15 cellular contexts compared by ENCODE assay signal in the genomic region with DNA sequence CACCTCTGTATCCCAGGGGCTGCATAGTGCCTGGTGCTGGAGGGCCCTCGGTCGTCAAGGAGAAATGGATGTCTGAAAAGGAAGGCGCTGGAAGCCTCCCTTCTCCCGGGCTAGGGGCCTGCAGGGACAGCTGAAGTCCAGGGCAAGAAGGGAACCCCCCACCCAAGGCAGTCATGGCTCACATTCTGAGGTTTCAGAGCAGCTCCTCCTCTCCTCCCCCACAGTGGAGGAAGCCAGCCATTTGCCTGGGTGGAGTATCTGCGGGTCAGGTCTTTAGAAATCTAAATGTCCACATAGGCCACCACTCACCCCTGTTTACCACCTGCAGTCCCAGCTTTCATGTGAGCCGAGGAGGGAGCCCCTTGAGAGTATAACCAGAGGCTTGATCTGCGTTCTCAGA.
DNase-seq lines count a peak whose midpoint lies in the region; ATAC-seq and TF ChIP-seq lines count a peak whose summit lies in the region.
"Had no signal": no experiment of that assay in that cellular context is flagged by ENCODE, and none has a peak within 500 bp of the region (broad histone marks: within the 10 kb centered on the region; RNA-seq: fewer than 3 reads in every experiment).

No MANE protein-coding gene starts in this region.

- CTCF ChIA-PET in RWPE1 (lab: Yijun Ruan, JAX) = no interaction called here

- H3K79me2 ChIP-seq in osteoblast (ENCODE audit: insufficient read depth, low read length) = no peaks in the 10 kb centered on the region

- H3K27ac ChIP-seq in BLaER1 treated with 17β-estradiol and CSF1 and Interleukin-3, amounts not matched to agents 10 nM and 100 nM = no peak overlapping the region
- H3K27ac ChIP-seq in RWPE1 (peak overlapping the region; percentile 4; the same call in 1 of the 2 replicates), gastroesophageal sphincter (peak overlapping the region in 3 of 4 donors; percentile 5 to 77 (median 71)), osteoblast (ENCODE audit: low read depth, low read length) (no peak overlapping the region), WERI-Rb-1 (no peak overlapping the region)

- 0 out of 22 replicates have a peak overlapping the region, but pooled peaks of 1 of the 11 experiments have one; percentile 4 for H3K9ac ChIP-seq in BLaER1 treated with 17β-estradiol and CSF1 and Interleukin-3, amounts not matched to agents 10 nM and 100 nM

- H3K27me3 ChIP-seq in BLaER1 treated with 17β-estradiol and CSF1 and Interleukin-3, amounts not matched to agents 10 nM and 100 nM = no peaks in the 10 kb centered on the region
- no peaks in the 10 kb centered on the region for H3K27me3 ChIP-seq in gastroesophageal sphincter
- no peaks in the 10 kb centered on the region for H3K27me3 ChIP-seq in osteoblast (ENCODE audit: insufficient read depth, low read length)
- H3K27me3 ChIP-seq in WERI-Rb-1 (ENCODE audit: insufficient read depth, low read depth, severe bottlenecking) = no peaks in the 10 kb centered on the region

- peaks cover 0 to 48% (median 29%) of the 10 kb centered on the region in 10 experiments; a peak in 18 of 20 replicates for H3K4me1 ChIP-seq in BLaER1 treated with 17β-estradiol and CSF1 and Interleukin-3, amounts not matched to agents 10 nM and 100 nM
- H3K4me1 ChIP-seq in gastroesophageal sphincter (peaks cover 0 to 78% (median 20%) of the 10 kb centered on the region in 3 donors), osteoblast (ENCODE audit: insufficient read depth, low read length) (peaks cover 3% of the 10 kb centered on the region)

- TF ChIP-seq EP300 in gastroesophageal sphincter (IDR thresholded peaks at IDR 0.05) = no peak

- no peaks in the 10 kb centered on the region for H3K9me3 ChIP-seq in BLaER1 treated with 17β-estradiol and CSF1 and Interleukin-3, amounts not matched to agents 10 nM and 100 nM (replicated peaks in 1 of 11)
- H3K9me3 ChIP-seq in gastroesophageal sphincter = no peaks in the 10 kb centered on the region
- no peaks in the 10 kb centered on the region for H3K9me3 ChIP-seq in osteoblast (ENCODE audit: low read depth, low read length)
- H3K9me3 ChIP-seq in WERI-Rb-1 (ENCODE audit: severe bottlenecking) = no peaks in the 10 kb centered on the region

- ATAC-seq in gastroesophageal sphincter (no peak), HG02588 (IDR thresholded peaks at IDR 0.05; ENCODE audit: unreplicated experiment) (no peak)
- ATAC-seq: CD8-positive, alpha-beta T cell had no signal

- no peak overlapping the region for H3K4me3 ChIP-seq in BLaER1 treated with 17β-estradiol and CSF1 and Interleukin-3, amounts not matched to agents 10 nM and 100 nM
- no peak overlapping the region for H3K4me3 ChIP-seq in gastroesophageal sphincter
- no peak overlapping the region for H3K4me3 ChIP-seq in osteoblast (ENCODE audit: insufficient read depth, low read length)
- H3K4me3 ChIP-seq in WERI-Rb-1 (ENCODE audit: low read depth, low read length) = no peak overlapping the region

- H2AFZ ChIP-seq in osteoblast (ENCODE audit: low read length) = no peak overlapping the region

- H3K36me3 ChIP-seq in BLaER1 treated with 17β-estradiol and CSF1 and Interleukin-3, amounts not matched to agents 10 nM and 100 nM = peaks cover 0 to 82% (median 28%) of the 10 kb centered on the region in 11 experiments; a peak in 19 of 22 replicates
- H3K36me3 ChIP-seq in gastroesophageal sphincter = peaks cover 0 to 44% of the 10 kb centered on the region in 2 donors
- H3K36me3 ChIP-seq in osteoblast (ENCODE audit: insufficient read depth, low read length) = peaks cover 48% of the 10 kb centered on the region
- peaks cover 47% of the 10 kb centered on the region for H3K36me3 ChIP-seq in WERI-Rb-1

- POLR2A ChIA-PET in RWPE1 (lab: Yijun Ruan, JAX; ENCODE audit: low non-redundant PET) = no interaction called here

- 60% methylated on average over 1 of the region's 7 CpGs; no CpG with 5 or more reads in 1 of the 2 donors for WGBS in gastroesophageal sphincter (ENCODE audit: low coverage in 1 of 2), 2 donors

- no peak for TF ChIP-seq POLR2A in gastroesophageal sphincter (IDR thresholded peaks at IDR 0.05)

- peak overlapping the region in 9 of 11 experiments; percentile 36 to 71 (median 57); a peak in 18 of 22 replicates for H3K4me2 ChIP-seq in BLaER1 treated with 17β-estradiol and CSF1 and Interleukin-3, amounts not matched to agents 10 nM and 100 nM
- no peak overlapping the region for H3K4me2 ChIP-seq in osteoblast (ENCODE audit: insufficient read depth, low read length)

- TF ChIP-seq CTCF in RWPE1 (conservative IDR thresholded peaks at IDR 0.05; ENCODE audit: low read depth) (no peak), gastroesophageal sphincter (IDR thresholded peaks at IDR 0.05) (no peak), osteoblast (IDR thresholded peaks at IDR 0.05; ENCODE audit: extremely low read depth, low read depth, low read length) (no peak), WERI-Rb-1 (IDR thresholded peaks at IDR 0.05; ENCODE audit: low read depth, low read length) (no peak)

- DNase-seq in RWPE1 (ENCODE audit: low spot score) (no peak), osteoblast (ENCODE audit: insufficient read length, low spot score, missing footprints) (peak; percentile 69), DMS53 (lab: John Stamatoyannopoulos, UW) (no peak), WERI-Rb-1 (no peak), NOMO-1 (lab: John Stamatoyannopoulos, UW; ENCODE audit: unreplicated experiment in 2 of 2) (no peak)
- DNase-seq: CD8-positive, alpha-beta T cell; NCI-H1417; NCI-H1694 treated with DMSO at 0.1 percent for 48 hours; NCI-H2081 treated with DMSO at 0.1 percent for 48 hours; NCI-H446; NCI-H526; OCI-M1 had no signal

- H4K20me1 ChIP-seq in BLaER1 treated with 17β-estradiol and CSF1 and Interleukin-3, amounts not matched to agents 10 nM and 100 nM = peaks cover 0 to 35% (median 0%) of the 10 kb centered on the region in 11 experiments; a peak in 4 of 22 replicates
- H4K20me1 ChIP-seq in osteoblast (ENCODE audit: insufficient read depth, low read length) = peaks cover 13% of the 10 kb centered on the region

Comparison
In these comparisons a context has a peak if more than half of its experiments do, and no peak if none do; other contexts are left out.
1. H3K27ac ChIP-seq: peak in RWPE1 (single experiment) and gastroesophageal sphincter (3 of 4); none in BLaER1 treated with 17β-estradiol and CSF1 and Interleukin-3, amounts not matched to agents 10 nM and 100 nM (0 of 11), osteoblast (single experiment) and WERI-Rb-1 (single experiment).